30 cellular contexts compared by ENCODE assay signal in genomic region chr14:32394038-32394437, GRCh38.
"Had no signal": no experiment of that assay in that cellular context is flagged by ENCODE, and none has a peak within 500 bp of the region (broad histone marks: within the 10 kb centered on the region; RNA-seq: fewer than 3 reads in every experiment).

No MANE protein-coding gene starts in this region.

- H3K9me3 ChIP-seq: ascending aorta had no signal

- H3K27ac ChIP-seq: ascending aorta, WERI-Rb-1 had no signal

- H3K4me3 ChIP-seq: ascending aorta had no signal

- ATAC-seq: activated CD4-positive, alpha-beta T cell treated with anti-CD3 and anti-CD28 coated beads for 36 hours; activated CD4-positive, CD25-positive, alpha-beta regulatory T cell treated with anti-CD3 and anti-CD28 coated beads, Interleukin-2, amount 50 U/mL, for 24 hours; activated CD8-positive, alpha-beta memory T cell treated with anti-CD3 and anti-CD28 coated beads, Interleukin-2, amount 10 ng/mL, durations not matched to agents 7 days and 5 days; activated CD8-positive, alpha-beta T cell treated with anti-CD3 and anti-CD28 coated beads, Interleukin-2, amount 10 ng/mL, durations not matched to agents 7 days and 5 days; activated naive CD8-positive, alpha-beta T cell treated with anti-CD3 and anti-CD28 coated beads, Interleukin-2, amount 50 U/mL, for 24 hours; T-helper 17 cell; WTC11 had no signal

- DNase-seq: activated CD4-positive, alpha-beta memory T cell treated with anti-CD3 and anti-CD28 coated beads, Interleukin-2, amount 10 ng/mL, durations not matched to agents 7 days and 5 days; activated CD4-positive, alpha-beta T cell treated with anti-CD3 and anti-CD28 coated beads for 1 hour; activated CD4-positive, alpha-beta T cell treated with anti-CD3 and anti-CD28 coated beads for 36 hours; activated CD4-positive, alpha-beta T cell treated with anti-CD3 and anti-CD28 coated beads for 48 hours; activated CD4-positive, alpha-beta T cell treated with anti-CD3 and anti-CD28 coated beads, Interleukin-2, amount 10 ng/mL, durations not matched to agents 7 days and 5 days; activated CD4-positive, alpha-beta T cell treated with anti-CD3 and anti-CD28 coated beads, Interleukin-2, amount 50 U/mL, for 48 hours; activated CD4-positive, CD25-positive, alpha-beta regulatory T cell; activated CD8-positive, alpha-beta memory T cell treated with anti-CD3 and anti-CD28 coated beads for 24 hours; activated CD8-positive, alpha-beta memory T cell treated with anti-CD3 and anti-CD28 coated beads, Interleukin-2, amount 10 ng/mL, durations not matched to agents 7 days and 5 days; activated CD8-positive, alpha-beta memory T cell treated with anti-CD3 and anti-CD28 coated beads, Interleukin-2, amount 50 U/mL, for 48 hours; activated CD8-positive, alpha-beta T cell treated with anti-CD3 and anti-CD28 coated beads, Interleukin-2, amount 10 ng/mL, durations not matched to agents 7 days and 5 days; activated effector memory CD4-positive, alpha-beta T cell treated with Interleukin-2 at 50 U/mL for 16 hours; activated gamma-delta T cell; activated naive CD4-positive, alpha-beta T cell treated with anti-CD3 and anti-CD28 coated beads, Interleukin-2, amount 10 ng/mL, durations not matched to agents 7 days and 5 days; activated naive CD4-positive, alpha-beta T cell treated with Interleukin-2 at 50 U/mL for 16 hours; activated naive CD8-positive, alpha-beta T cell treated with anti-CD3 and anti-CD28 coated beads, Interleukin-2, amount 10 ng/mL, durations not matched to agents 7 days and 5 days; activated naive CD8-positive, alpha-beta T cell treated with anti-CD3 and anti-CD28 coated beads, Interleukin-2, amount 50 U/mL, for 24 hours; activated T-cell treated with anti-CD3 and anti-CD28 coated beads, Interleukin-2, amount 50 U/mL, for 24 hours; activated T-cell treated with anti-CD3 and anti-CD28 coated beads, Interleukin-2, amount 50 U/mL, for 48 hours; amygdala; anterior cingulate cortex; central memory CD4-positive, alpha-beta T cell; T-helper 17 cell; T1000; WERI-Rb-1 had no signal

- FAIRE-seq: colon, TTC549 had no signal

- H3K27me3 ChIP-seq: ascending aorta had no signal

- H3K36me3 ChIP-seq: ascending aorta, WERI-Rb-1 had no signal
